ENCODE assay signal across 1 cellular context in the genomic region with DNA sequence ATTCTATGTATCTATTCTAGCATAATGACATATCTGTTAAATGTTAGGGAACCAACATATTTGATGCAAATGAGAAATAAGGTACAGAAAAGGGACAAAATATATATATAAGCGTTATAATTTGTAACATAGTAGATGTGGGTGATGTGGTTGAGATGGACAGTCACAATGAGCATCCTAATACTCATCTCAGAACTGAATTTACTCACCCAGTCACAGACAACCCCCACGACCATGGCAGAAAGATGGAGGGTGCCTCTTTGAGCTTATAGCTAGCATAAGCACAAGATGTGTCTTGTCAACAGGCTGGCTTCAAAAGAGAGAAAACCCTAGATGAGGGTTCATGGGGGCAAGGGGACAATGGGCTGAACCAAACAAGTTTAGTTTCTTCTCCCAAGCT.
TF ChIP-seq lines count a peak whose summit lies in the region.

No MANE protein-coding gene starts in this region.

TF ChIP-seq in GM23338, 12 proteins besides CTCF, POLR2A, EP300 and RAD21 (continued from another document):
- TF ChIP-seq ZNF462 (CRISPR knock-in tag; IDR thresholded peaks at IDR 0.05): no peak
- no peak for TF ChIP-seq EZH2 (IDR thresholded peaks at IDR 0.05; ENCODE audit: low read depth, unreplicated experiment)
- TF ChIP-seq EZH2phosphoT487 (IDR thresholded peaks at IDR 0.05; ENCODE audit: unreplicated experiment): no peak
- TF ChIP-seq ZNF114 (CRISPR knock-in tag; IDR thresholded peaks at IDR 0.05): no peak
- no peak for TF ChIP-seq STAT1 (IDR thresholded peaks at IDR 0.05; ENCODE audit: unreplicated experiment)
- no peak for TF ChIP-seq NANOG (IDR thresholded peaks at IDR 0.05; ENCODE audit: borderline replicate concordance)
- TF ChIP-seq, protein P1, sequence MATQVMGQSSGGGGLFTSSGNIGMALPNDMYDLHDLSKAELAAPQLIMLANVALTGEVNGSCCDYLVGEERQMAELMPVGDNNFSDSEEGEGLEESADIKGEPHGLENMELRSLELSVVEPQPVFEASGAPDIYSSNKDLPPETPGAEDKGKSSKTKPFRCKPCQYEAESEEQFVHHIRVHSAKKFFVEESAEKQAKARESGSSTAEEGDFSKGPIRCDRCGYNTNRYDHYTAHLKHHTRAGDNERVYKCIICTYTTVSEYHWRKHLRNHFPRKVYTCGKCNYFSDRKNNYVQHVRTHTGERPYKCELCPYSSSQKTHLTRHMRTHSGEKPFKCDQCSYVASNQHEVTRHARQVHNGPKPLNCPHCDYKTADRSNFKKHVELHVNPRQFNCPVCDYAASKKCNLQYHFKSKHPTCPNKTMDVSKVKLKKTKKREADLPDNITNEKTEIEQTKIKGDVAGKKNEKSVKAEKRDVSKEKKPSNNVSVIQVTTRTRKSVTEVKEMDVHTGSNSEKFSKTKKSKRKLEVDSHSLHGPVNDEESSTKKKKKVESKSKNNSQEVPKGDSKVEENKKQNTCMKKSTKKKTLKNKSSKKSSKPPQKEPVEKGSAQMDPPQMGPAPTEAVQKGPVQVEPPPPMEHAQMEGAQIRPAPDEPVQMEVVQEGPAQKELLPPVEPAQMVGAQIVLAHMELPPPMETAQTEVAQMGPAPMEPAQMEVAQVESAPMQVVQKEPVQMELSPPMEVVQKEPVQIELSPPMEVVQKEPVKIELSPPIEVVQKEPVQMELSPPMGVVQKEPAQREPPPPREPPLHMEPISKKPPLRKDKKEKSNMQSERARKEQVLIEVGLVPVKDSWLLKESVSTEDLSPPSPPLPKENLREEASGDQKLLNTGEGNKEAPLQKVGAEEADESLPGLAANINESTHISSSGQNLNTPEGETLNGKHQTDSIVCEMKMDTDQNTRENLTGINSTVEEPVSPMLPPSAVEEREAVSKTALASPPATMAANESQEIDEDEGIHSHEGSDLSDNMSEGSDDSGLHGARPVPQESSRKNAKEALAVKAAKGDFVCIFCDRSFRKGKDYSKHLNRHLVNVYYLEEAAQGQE (IDR thresholded peaks at IDR 0.05; ENCODE audit: unreplicated experiment): no peak
